1 cellular context compared by ENCODE assay signal in genomic region chr11:131568318-131568717, GRCh38.
TF ChIP-seq lines count a peak whose summit lies in the region.

No MANE protein-coding gene starts in this region.

TF ChIP-seq in K562, 482 proteins besides CTCF, POLR2A, EP300 and RAD21 (continued from another document):
- no peak for TF ChIP-seq HMGXB4 (CRISPR knock-in tag; IDR thresholded peaks at IDR 0.05)
- no peak for TF ChIP-seq MTA2 (IDR thresholded peaks at IDR 0.05; ENCODE audit: low read depth)
- TF ChIP-seq SMAD2 (IDR thresholded peaks at IDR 0.05; ENCODE audit: low read depth, low read length): no peak
- TF ChIP-seq CHCHD3 (CRISPR knock-in tag; IDR thresholded peaks at IDR 0.05): no peak
- TF ChIP-seq SREBF2 (CRISPR knock-in tag; IDR thresholded peaks at IDR 0.05): no peak
- no peak for TF ChIP-seq GATAD2B (IDR thresholded peaks at IDR 0.05; ENCODE audit: borderline replicate concordance)
- TF ChIP-seq SAFB2 (IDR thresholded peaks at IDR 0.05; ENCODE audit: borderline replicate concordance, low read depth, low read length, severe bottlenecking): no peak
- TF ChIP-seq CBX2 (IDR thresholded peaks at IDR 0.05; ENCODE audit: insufficient read depth, low read length, poor library complexity, severe bottlenecking): no peak
- no peak for TF ChIP-seq ZFP91 (CRISPR knock-in tag; IDR thresholded peaks at IDR 0.05)
- TF ChIP-seq ZNF263 (CRISPR knock-in tag; IDR thresholded peaks at IDR 0.05; ENCODE audit: borderline replicate concordance): no peak
- TF ChIP-seq ZNF318 (IDR thresholded peaks at IDR 0.05; ENCODE audit: borderline replicate concordance in 1 of 2, low read depth in 1 of 2): no peak
- TF ChIP-seq CBFA2T3 (IDR thresholded peaks at IDR 0.05): no peak
- TF ChIP-seq ELK1 (CRISPR knock-in tag; IDR thresholded peaks at IDR 0.05): no peak
- TF ChIP-seq JUND (IDR thresholded peaks at IDR 0.05; ENCODE audit: borderline replicate concordance, low read depth, low read length): no peak
- no peak; the same call in 2 of the 3 replicates for TF ChIP-seq JUND (tag; IDR thresholded peaks at IDR 0.05; ENCODE audit: borderline replicate concordance, low read depth, low read length)
- TF ChIP-seq BACH1 (tag; IDR thresholded peaks at IDR 0.05): no peak
- TF ChIP-seq ATF1 (CRISPR knock-in tag; IDR thresholded peaks at IDR 0.05): no peak
- 0 out of 2 replicates have a peak, but pooled peaks have one; percentile 22 for TF ChIP-seq ATF1 (tag; IDR thresholded peaks at IDR 0.05)
- no peak for TF ChIP-seq TRIM25 (IDR thresholded peaks at IDR 0.05; ENCODE audit: borderline replicate concordance)
- peak; percentile 45; the same call in 1 of the 2 replicates for TF ChIP-seq ATF3 (IDR thresholded peaks at IDR 0.05)
- TF ChIP-seq ATF3 (CRISPR knock-in tag; conservative IDR thresholded peaks at IDR 0.05): no peak
- no peak for TF ChIP-seq ZNF41 (CRISPR knock-in tag; conservative IDR thresholded peaks at IDR 0.05)
- no peak for TF ChIP-seq EHMT2 (IDR thresholded peaks at IDR 0.05)
